ENCODE assay signal across 17 cellular contexts in genomic region chr6:107098436-107099307, GRCh38.
"Had no signal": no experiment of that assay in that cellular context is flagged by ENCODE, and none has a peak within 500 bp of the region (broad histone marks: within the 10 kb centered on the region; RNA-seq: fewer than 3 reads in every experiment).

No MANE protein-coding gene starts in this region.

- H3K27ac ChIP-seq: body of pancreas, coronary artery, foreskin keratinocyte, pancreas, sigmoid colon, spleen, tibial artery, uterus had no signal

- H3K4me3 ChIP-seq: body of pancreas, coronary artery, pancreas, sigmoid colon, spleen, tibial artery, uterus had no signal

- H3K27me3 ChIP-seq: body of pancreas, foreskin keratinocyte, pancreas, sigmoid colon, spleen, tibial artery, uterus had no signal

- H3K4me3 Mint-ChIP-seq: activated CD4-positive, alpha-beta T cell treated with anti-CD3 and anti-CD28 coated beads, Interleukin-2, amount 10 ng/mL, durations not matched to agents 24 days and 14 days; memory B cell had no signal

- H3K27ac Mint-ChIP-seq: activated CD4-positive, alpha-beta T cell treated with anti-CD3 and anti-CD28 coated beads, Interleukin-2, amount 10 ng/mL, durations not matched to agents 24 days and 14 days; activated naive CD4-positive, alpha-beta T cell treated with anti-CD3 and anti-CD28 coated beads, Interleukin-2, amount 50 U/mL, for 72 hours; memory B cell had no signal

- H3K9me3 Mint-ChIP-seq: activated CD4-positive, alpha-beta T cell treated with anti-CD3 and anti-CD28 coated beads, Interleukin-2, amount 10 ng/mL, durations not matched to agents 24 days and 14 days; activated naive CD4-positive, alpha-beta T cell treated with anti-CD3 and anti-CD28 coated beads, Interleukin-2, amount 50 U/mL, for 72 hours; memory B cell had no signal

- H3K9me3 ChIP-seq: body of pancreas, pancreas, sigmoid colon, spleen, tibial artery, uterus had no signal

- H3K27me3 Mint-ChIP-seq: activated CD4-positive, alpha-beta T cell treated with anti-CD3 and anti-CD28 coated beads, Interleukin-2, amount 10 ng/mL, durations not matched to agents 24 days and 14 days; memory B cell had no signal

- H3K36me3 Mint-ChIP-seq: activated naive CD4-positive, alpha-beta T cell treated with anti-CD3 and anti-CD28 coated beads, Interleukin-2, amount 50 U/mL, for 72 hours had no signal

- H3K4me1 ChIP-seq: body of pancreas, foreskin keratinocyte, pancreas, sigmoid colon, tibial artery, uterus had no signal

- FAIRE-seq: pancreas had no signal

- H3K36me3 ChIP-seq: pancreas, sigmoid colon, uterus had no signal

- DNase-seq: activated CD4-positive, alpha-beta T cell treated with anti-CD3 and anti-CD28 coated beads, Interleukin-2, amount 10 ng/mL, durations not matched to agents 24 days and 14 days; activated gamma-delta T cell; amygdala; body of pancreas; central memory CD4-positive, alpha-beta T cell; effector CD8-positive, alpha-beta T cell; foreskin keratinocyte; left ventricle myocardium superior; spleen; stimulated activated CD4-positive, alpha-beta T cell treated with anti-CD3 and anti-CD28 coated beads, Interleukin-1b, Interleukin-23, amount 100 ng/mL, for 48 hours; uterus had no signal

- ATAC-seq: activated naive CD4-positive, alpha-beta T cell treated with anti-CD3 and anti-CD28 coated beads, Interleukin-2, amount 50 U/mL, for 72 hours; body of pancreas; foreskin keratinocyte; left ventricle myocardium superior; pancreas had no signal
